In genomic region chr19:55132453-55133129, GRCh38 we compare ENCODE assay signal across 12 cellular contexts. TPM values are rescaled to one million over a fixed set of nuclear protein-coding genes. Genes with fewer than 3 reads are reported as not detected.
DNase-seq lines count a peak whose midpoint lies in the region; ATAC-seq and TF ChIP-seq lines count a peak whose summit lies in the region.
"Had no signal": no experiment of that assay in that cellular context is flagged by ENCODE, and none has a peak within 500 bp of the region (broad histone marks: within the 10 kb centered on the region; RNA-seq: fewer than 3 reads in every experiment).

No MANE protein-coding gene starts in this region.

- TF ChIP-seq POLR2A in NB4 (IDR thresholded peaks at IDR 0.05; ENCODE audit: extremely low read depth, insufficient read length): no peak

- DNase-seq in AG10803 (ENCODE audit: low read depth) (no peak), Daoy (ENCODE audit: low read depth) (peak; percentile 57), NB4 (ENCODE audit: low read depth) (peak; percentile 31), kidney epithelial cell (ENCODE audit: low read depth) (no peak), SW480 (ENCODE audit: low spot score) (no peak)
- no peak for DNase-seq in stimulated activated CD4-positive, alpha-beta T cell treated with anti-CD3 and anti-CD28 coated beads, Interleukin-1b, Interleukin-23, amount 100 ng/mL, for 48 hours
- DNase-seq: activated T-cell treated with anti-CD3 and anti-CD28 coated beads, Interleukin-2, amount 50 U/mL, for 48 hours; NCI-H2107; sigmoid colon; stomach had no signal

- H3K36me3 ChIP-seq in kidney epithelial cell (ENCODE audit: control insufficient read depth, insufficient read depth, low read length): no peaks in the 10 kb centered on the region
- H3K36me3 ChIP-seq: sigmoid colon, stomach had no signal

- peak; percentile 11; the same call in 1 of the 2 replicates for TF ChIP-seq CTCF in AG10803 (conservative IDR thresholded peaks at IDR 0.05; ENCODE audit: low read length)
- peak; percentile 27 for TF ChIP-seq CTCF in NB4 (IDR thresholded peaks at IDR 0.05; ENCODE audit: low read depth, low read length)
- TF ChIP-seq CTCF in kidney epithelial cell (IDR thresholded peaks at IDR 0.05; ENCODE audit: insufficient read depth, low read length, poor library complexity, severe bottlenecking): peak; percentile 27

- ATAC-seq in GM19324 (IDR thresholded peaks at IDR 0.05; ENCODE audit: low FRiP score, unreplicated experiment) (no peak), GM21381 (IDR thresholded peaks at IDR 0.05; ENCODE audit: unreplicated experiment) (no peak)

- H3K4me3 ChIP-seq in AG10803 (ENCODE audit: low read length): no peak overlapping the region
- no peak overlapping the region for H3K4me3 ChIP-seq in NB4 (ENCODE audit: low read depth, low read length)
- H3K4me3 ChIP-seq in kidney epithelial cell (ENCODE audit: low read depth, low read length): no peak overlapping the region
- H3K4me3 ChIP-seq: sigmoid colon, stomach had no signal

- peaks cover 5% of the 10 kb centered on the region for H3K27me3 ChIP-seq in kidney epithelial cell (ENCODE audit: control insufficient read depth, insufficient read depth, low read length)

RNA-seq across cellular contexts. Expression of gene PPP1R12C, which starts 15.2 kb away (rescaled TPM):
- total RNA-seq in Daoy (2014; rRNA removed; shearing (Covaris generic)): 41.5 and 44.2 TPM in 2 replicates
- total RNA-seq in kidney epithelial cell: 62.9 and 94.8 TPM in 2 replicates

RNA-seq across cellular contexts. Expression of gene TNNT1, which starts 16.4 kb away (rescaled TPM):
- 22.5 and 23.9 TPM in 2 replicates for total RNA-seq in Daoy (2014; rRNA removed; shearing (Covaris generic))
- total RNA-seq in kidney epithelial cell: 5.8 and 7.1 TPM in 2 replicates

RNA-seq across cellular contexts. Expression of gene TNNI3, which starts 24.9 kb away (rescaled TPM):
- total RNA-seq in Daoy (2014; rRNA removed; shearing (Covaris generic)): 0.80 TPM in 1 of 2 replicates, not detected in the other
- total RNA-seq in kidney epithelial cell: 2.7 and 4.7 TPM in 2 replicates
- total RNA-seq: sigmoid colon, stomach had no signal

RNA-seq across cellular contexts. Expression of gene DNAAF3, which starts 33.8 kb away (rescaled TPM):
- total RNA-seq in Daoy (2014; rRNA removed; shearing (Covaris generic)): 3.1 and 7.1 TPM in 2 replicates
- 0.21 and 1.3 TPM in 2 replicates for total RNA-seq in kidney epithelial cell
- total RNA-seq: sigmoid colon had no signal

RNA-seq across cellular contexts. Expression of gene SYT5, which starts 47.5 kb away (rescaled TPM):
- 0.12 TPM in 1 of 2 replicates, not detected in the other for total RNA-seq in Daoy (2014; rRNA removed; shearing (Covaris generic))
- total RNA-seq in kidney epithelial cell: 0.17 TPM in 1 of 2 replicates, not detected in the other

Comparison
In these comparisons a context has a peak if more than half of its experiments do, and no peak if none do; other contexts are left out.
1. DNase-seq: peak in Daoy (single experiment) and NB4 (single experiment); none in AG10803 (single experiment), kidney epithelial cell (single experiment), SW480 (single experiment) and stimulated activated CD4-positive, alpha-beta T cell treated with anti-CD3 and anti-CD28 coated beads, Interleukin-1b, Interleukin-23, amount 100 ng/mL, for 48 hours (single experiment).
2. Peak in every context shown above with its lines, with median percentiles within 50 percentile points of each other: CTCF ChIP-seq.